In the genomic region with DNA sequence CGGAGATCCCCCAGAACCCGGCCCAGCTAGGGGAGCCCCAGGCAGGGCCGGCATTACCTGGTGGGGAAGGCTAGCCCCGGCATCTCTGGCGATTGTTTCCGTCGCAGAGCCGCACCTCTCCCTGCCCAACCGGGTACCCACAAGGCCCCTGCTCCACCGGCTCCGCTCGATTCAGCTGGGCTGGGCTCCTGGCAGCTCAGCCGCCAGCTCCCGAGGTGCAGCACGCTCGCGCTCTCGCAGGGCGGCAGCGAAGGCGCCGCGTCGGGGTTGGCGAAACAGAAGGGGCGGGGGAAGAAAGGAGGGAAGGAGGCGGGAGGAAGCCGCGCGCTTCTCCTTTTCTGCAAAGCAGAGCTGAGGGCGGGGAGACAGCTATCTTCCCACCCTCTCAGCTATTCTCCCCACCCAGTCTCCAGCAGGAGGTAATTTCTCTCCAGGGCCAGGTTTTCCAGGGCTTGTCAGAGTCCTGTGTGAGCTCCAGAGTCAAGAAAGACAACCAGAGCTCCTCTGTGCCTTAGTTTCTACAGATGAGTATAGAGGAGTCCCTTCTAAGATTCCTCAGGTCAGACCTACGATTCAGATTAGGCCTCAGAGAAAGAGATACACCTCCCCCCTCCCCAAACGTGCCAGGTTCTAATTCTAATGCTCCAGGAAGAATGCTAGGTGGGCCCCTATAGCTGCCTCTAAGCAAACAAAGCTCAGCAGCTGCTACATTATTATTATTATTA, we compare ENCODE assay signal across 7 cellular contexts.
A peak's percentile ranks its signal among the peaks of the same experiment; 100 is the strongest.
DNase-seq lines count a peak whose midpoint lies in the region; ATAC-seq, FAIRE-seq and TF ChIP-seq lines count a peak whose summit lies in the region.

No MANE protein-coding gene starts in this region.

- peak; percentile 3 for TF ChIP-seq CTCF in lower lobe of right lung (IDR thresholded peaks at IDR 0.05)

- H3K9me3 ChIP-seq in duodenal mucosa (ENCODE audit: control insufficient read depth in 1 of 2, low read length in 2 of 2): no peaks in the 10 kb centered on the region
- no peaks in the 10 kb centered on the region for H3K9me3 ChIP-seq in lower lobe of right lung

- peak overlapping the region; percentile 85 for H3K4me3 Mint-ChIP-seq in activated CD4-positive, alpha-beta memory T cell treated with anti-CD3 and anti-CD28 coated beads for 36 hours

- peak overlapping the region; percentile 28 for H3K27ac Mint-ChIP-seq in activated CD4-positive, alpha-beta memory T cell treated with anti-CD3 and anti-CD28 coated beads for 36 hours

- peak overlapping the region; percentile 45 to 50 for H3K9ac ChIP-seq in duodenal mucosa (ENCODE audit: low read depth in 1 of 2, low read length in 2 of 2)

- DNase-seq in GM18507 (ENCODE audit: extremely low spot score, insufficient read length, low read depth) (peak; percentile 62), NCI-H2171 (lab: John Stamatoyannopoulos, UW) (peak; percentile 88), lower lobe of right lung (peak; percentile 93)
- peak; percentile 89 for DNase-seq in activated CD4-positive, alpha-beta memory T cell treated with anti-CD3 and anti-CD28 coated beads for 36 hours
- DNase-seq in stimulated activated CD4-positive, alpha-beta T cell treated with anti-CD3 and anti-CD28 coated beads, TNF-alpha, amount 100 ng/mL, for 1 hour (ENCODE audit: low read depth in 3 of 3, low spot score in 1 of 3): peak in 2 of 3 donors; percentile 48 to 63

- intact Hi-C loops in activated CD4-positive, alpha-beta memory T cell treated with anti-CD3 and anti-CD28 coated beads for 36 hours (cut with micrococcal nuclease): no loop called here
- intact Hi-C loops in lower lobe of right lung (cut with DNase I): no loop called here

- peaks cover 18% of the 10 kb centered on the region for H3K4me1 Mint-ChIP-seq in activated CD4-positive, alpha-beta memory T cell treated with anti-CD3 and anti-CD28 coated beads for 36 hours (ENCODE audit: low read depth)

- POLR2A ChIA-PET in activated CD4-positive, alpha-beta memory T cell treated with anti-CD3 and anti-CD28 coated beads for 36 hours (lab: Charles Lee): no interaction called here

- peak overlapping the region; percentile 68 to 70 for H3K4me3 ChIP-seq in duodenal mucosa (ENCODE audit: low read depth in 1 of 2, low read length in 2 of 2)
- peak overlapping the region; percentile 60 for H3K4me3 ChIP-seq in lower lobe of right lung

- H3K27ac ChIP-seq in duodenal mucosa (ENCODE audit: low read depth, low read length) (peak overlapping the region; percentile 55), lower lobe of right lung (peak overlapping the region; percentile 71)

- ATAC-seq in HG02884 (IDR thresholded peaks at IDR 0.05; ENCODE audit: unreplicated experiment): peak; percentile 88
- peak; percentile 97 to 99 for ATAC-seq in lower lobe of right lung

- H3K36me3 Mint-ChIP-seq in activated CD4-positive, alpha-beta memory T cell treated with anti-CD3 and anti-CD28 coated beads for 36 hours: no peaks in the 10 kb centered on the region

- FAIRE-seq in GM18507 (lab: Jason Lieb, UNC): peak; percentile 82

- H3K4me1 ChIP-seq in duodenal mucosa (ENCODE audit: control insufficient read depth in 1 of 2, insufficient read depth in 2 of 2, low read length in 2 of 2) (peaks cover 39% of the 10 kb centered on the region in 2 donors), lower lobe of right lung (peaks cover 24% of the 10 kb centered on the region)

- H3K36me3 ChIP-seq in duodenal mucosa (ENCODE audit: control insufficient read depth in 1 of 2, insufficient read depth in 2 of 2, low read length in 2 of 2): no peaks in the 10 kb centered on the region
- H3K36me3 ChIP-seq in lower lobe of right lung: no peaks in the 10 kb centered on the region

- no peaks in the 10 kb centered on the region for H3K27me3 ChIP-seq in duodenal mucosa (ENCODE audit: control insufficient read depth in 1 of 2, insufficient read depth in 2 of 2, low read length in 2 of 2)
- H3K27me3 ChIP-seq in lower lobe of right lung (ENCODE audit: low read depth): no peaks in the 10 kb centered on the region

- no peaks in the 10 kb centered on the region for H3K27me3 Mint-ChIP-seq in activated CD4-positive, alpha-beta memory T cell treated with anti-CD3 and anti-CD28 coated beads for 36 hours

- CTCF ChIA-PET in activated CD4-positive, alpha-beta memory T cell treated with anti-CD3 and anti-CD28 coated beads for 36 hours (lab: Charles Lee): interaction anchor here (0.7 to 1.9 kb wide), 6 partner anchors 10 to 285 kb away, joined by 3 to 7 read pairs (median 4); no protein-coding TSS in a partner anchor

- no peaks in the 10 kb centered on the region for H3K9me3 Mint-ChIP-seq in activated CD4-positive, alpha-beta memory T cell treated with anti-CD3 and anti-CD28 coated beads for 36 hours

Comparison
In these comparisons a context has a peak if more than half of its experiments do, and no peak if none do; other contexts are left out.
1. Peak in every context shown above with its lines: DNase-seq, ATAC-seq, H3K4me3 ChIP-seq and H3K27ac ChIP-seq.